Comparison of ENCODE assay signal across 10 cellular contexts in the genomic region with DNA sequence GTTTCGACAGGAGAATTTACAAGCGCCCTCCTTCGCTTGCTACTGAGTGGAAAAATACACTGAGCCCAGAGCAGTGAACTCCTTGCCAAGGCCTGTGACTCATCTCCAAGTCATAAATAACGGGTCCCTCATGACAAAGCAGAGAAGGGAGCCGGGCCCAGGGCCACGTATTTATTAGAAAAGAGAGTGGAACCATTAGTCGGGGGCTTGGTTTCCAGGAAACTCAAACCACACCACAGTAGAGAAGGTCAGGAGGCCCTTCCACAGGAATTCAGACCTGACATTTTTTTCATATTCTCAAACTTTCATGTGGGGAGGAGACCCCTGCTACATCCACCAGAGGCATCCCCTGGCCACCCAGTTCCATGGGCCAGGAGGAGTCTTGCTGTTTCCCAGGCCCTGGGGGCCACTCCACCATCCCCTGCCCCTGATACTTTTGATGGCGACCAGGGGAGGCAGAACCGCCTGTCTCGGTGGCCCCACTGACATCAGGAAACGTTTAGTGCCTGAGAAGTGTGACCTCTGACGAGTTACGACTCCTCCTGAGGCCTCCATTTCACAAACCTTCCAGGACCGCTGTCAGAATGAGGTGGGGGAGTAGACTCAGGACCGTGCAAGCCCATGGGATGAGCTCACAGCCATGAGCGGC.
A peak's percentile ranks its signal among the peaks of the same experiment; 100 is the strongest.
DNase-seq lines count a peak whose midpoint lies in the region; ATAC-seq and TF ChIP-seq lines count a peak whose summit lies in the region.
"Had no signal": no experiment of that assay in that cellular context is flagged by ENCODE, and none has a peak within 500 bp of the region (broad histone marks: within the 10 kb centered on the region; RNA-seq: fewer than 3 reads in every experiment).

No MANE protein-coding gene starts in this region.

- H3K27me3 ChIP-seq in prostate gland (replicated peaks; ENCODE audit: insufficient read depth), result no peaks in the 10 kb centered on the region

- intact Hi-C loops in prostate gland (cut with DNase I), result no loop called here

- H3K27ac Mint-ChIP-seq in activated CD8-positive, alpha-beta memory T cell treated with anti-CD3 and anti-CD28 coated beads, Interleukin-2, amount 10 ng/mL, durations not matched to agents 7 days and 5 days, result no peak overlapping the region

- H3K9me3 ChIP-seq in prostate gland, result no peaks in the 10 kb centered on the region

- peaks cover 8% of the 10 kb centered on the region for H3K27me3 Mint-ChIP-seq in activated CD8-positive, alpha-beta memory T cell treated with anti-CD3 and anti-CD28 coated beads, Interleukin-2, amount 10 ng/mL, durations not matched to agents 7 days and 5 days

- WGBS in prostate gland, result 56% methylated on average over 16 of the region's 16 CpGs

- H3K4me3 ChIP-seq in fibroblast of villous mesenchyme (ENCODE audit: low read depth, low read length) (no peak overlapping the region), prostate gland (no peak overlapping the region)
- H3K4me3 ChIP-seq: GM12878 had no signal

- TF ChIP-seq POLR2A in prostate gland (IDR thresholded peaks at IDR 0.05), result no peak

- no peaks in the 10 kb centered on the region for H3K36me3 ChIP-seq in prostate gland

- TF ChIP-seq CTCF in fibroblast of villous mesenchyme (IDR thresholded peaks at IDR 0.05; ENCODE audit: insufficient read depth, low read depth, low read length) (no peak), prostate gland (IDR thresholded peaks at IDR 0.05) (no peak)

- H3K4me1 ChIP-seq in prostate gland (replicated peaks), result peaks cover 16% of the 10 kb centered on the region

- DNase-seq in DMS 273 (lab: John Stamatoyannopoulos, UW; ENCODE audit: unreplicated experiment) (peak; percentile 42), RKO (ENCODE audit: low spot score) (peak; percentile 80), fibroblast of villous mesenchyme (ENCODE audit: low read depth) (peak; percentile 96), prostate gland (ENCODE audit: low spot score) (peak; percentile 93), NCI-H2029 treated with DMSO at 0.1 percent for 48 hours (lab: John Stamatoyannopoulos, UW) (no peak)
- DNase-seq in activated CD8-positive, alpha-beta memory T cell treated with anti-CD3 and anti-CD28 coated beads, Interleukin-2, amount 10 ng/mL, durations not matched to agents 7 days and 5 days, result no peak
- no peak for DNase-seq in stimulated activated naive CD4-positive, alpha-beta T cell (lab: John Stamatoyannopoulos, UW)
- DNase-seq: naive B cell had no signal

- ATAC-seq in activated CD8-positive, alpha-beta memory T cell treated with anti-CD3 and anti-CD28 coated beads, Interleukin-2, amount 10 ng/mL, durations not matched to agents 7 days and 5 days, result no peak
- ATAC-seq in GM18511 (IDR thresholded peaks at IDR 0.05; ENCODE audit: unreplicated experiment), result no peak
- ATAC-seq: GM12878 had no signal

- H3K4me3 Mint-ChIP-seq in activated CD8-positive, alpha-beta memory T cell treated with anti-CD3 and anti-CD28 coated beads, Interleukin-2, amount 10 ng/mL, durations not matched to agents 7 days and 5 days, result no peak overlapping the region
- H3K4me3 Mint-ChIP-seq: naive B cell had no signal

- H3K36me3 Mint-ChIP-seq in activated CD8-positive, alpha-beta memory T cell treated with anti-CD3 and anti-CD28 coated beads, Interleukin-2, amount 10 ng/mL, durations not matched to agents 7 days and 5 days, result no peaks in the 10 kb centered on the region

- CTCF ChIA-PET in activated CD8-positive, alpha-beta memory T cell treated with anti-CD3 and anti-CD28 coated beads, Interleukin-2, amount 10 ng/mL, durations not matched to agents 7 days and 5 days (lab: Charles Lee), result no interaction called here

- no peaks in the 10 kb centered on the region for H3K4me1 Mint-ChIP-seq in activated CD8-positive, alpha-beta memory T cell treated with anti-CD3 and anti-CD28 coated beads, Interleukin-2, amount 10 ng/mL, durations not matched to agents 7 days and 5 days
- H3K4me1 Mint-ChIP-seq: naive B cell had no signal

- H3K9me3 Mint-ChIP-seq in activated CD8-positive, alpha-beta memory T cell treated with anti-CD3 and anti-CD28 coated beads, Interleukin-2, amount 10 ng/mL, durations not matched to agents 7 days and 5 days (ENCODE audit: low read depth), result no peaks in the 10 kb centered on the region

- H3K27ac ChIP-seq in prostate gland, result peak overlapping the region; percentile 43 to 52

Comparison
In these comparisons a context has a peak if more than half of its experiments do, and no peak if none do; other contexts are left out.
1. DNase-seq: peak in DMS 273 (single experiment), RKO (single experiment), fibroblast of villous mesenchyme (single experiment) and prostate gland (single experiment); none in NCI-H2029 treated with DMSO at 0.1 percent for 48 hours (single experiment), activated CD8-positive, alpha-beta memory T cell treated with anti-CD3 and anti-CD28 coated beads, Interleukin-2, amount 10 ng/mL, durations not matched to agents 7 days and 5 days (single experiment) and stimulated activated naive CD4-positive, alpha-beta T cell (0 of 6).